Comparison of ENCODE assay signal across 13 cellular contexts in genomic region chr2:2840681-2841300, GRCh38.
"Had no signal": no experiment of that assay in that cellular context is flagged by ENCODE, and none has a peak within 500 bp of the region (broad histone marks: within the 10 kb centered on the region; RNA-seq: fewer than 3 reads in every experiment).

No MANE protein-coding gene starts in this region.

- H3K36me3 ChIP-seq: colonic mucosa, right lobe of liver, tibial nerve, vagina had no signal

- H3K4me1 ChIP-seq: colonic mucosa, foreskin keratinocyte, right lobe of liver, tibial nerve, vagina had no signal

- H3K9me3 ChIP-seq: colonic mucosa, right lobe of liver, tibial nerve, vagina had no signal

- H3K4me3 ChIP-seq: colonic mucosa, right lobe of liver, smooth muscle cell, tibial nerve, vagina had no signal

- H3K27ac ChIP-seq: colonic mucosa, foreskin keratinocyte, right lobe of liver, tibial nerve, vagina had no signal

- ATAC-seq: foreskin keratinocyte, right lobe of liver, SK-N-SH treated with all-trans-retinoic acid at 6 μM for 48 hours had no signal

- DNase-seq: activated CD4-positive, alpha-beta T cell treated with anti-CD3 and anti-CD28 coated beads for 4 hours; activated naive CD4-positive, alpha-beta T cell treated with anti-CD3 and anti-CD28 coated beads, Interleukin-2, amount 50 U/mL, for 16 hours; activated T-cell treated with anti-CD3 and anti-CD28 coated beads, Interleukin-2, amount 50 U/mL, for 1 hour; colonic mucosa; effector memory CD4-positive, alpha-beta T cell; foreskin keratinocyte; kidney glomerular epithelial cell; nephron progenitor cell; right lobe of liver had no signal

- H3K27me3 ChIP-seq: colonic mucosa, foreskin keratinocyte, right lobe of liver, tibial nerve, vagina had no signal
